ENCODE assay signal across 12 cellular contexts in genomic region chr1:52905376-52905698, GRCh38. TPM values are rescaled to one million over a fixed set of nuclear protein-coding genes. Genes with fewer than 3 reads are reported as not detected.
A peak's percentile ranks its signal among the peaks of the same experiment; 100 is the strongest.
DNase-seq lines count a peak whose midpoint lies in the region; ATAC-seq, FAIRE-seq and TF ChIP-seq lines count a peak whose summit lies in the region.
"Had no signal": no experiment of that assay in that cellular context is flagged by ENCODE, and none has a peak within 500 bp of the region (broad histone marks: within the 10 kb centered on the region; RNA-seq: fewer than 3 reads in every experiment).

No MANE protein-coding gene starts in this region.

- H3K79me2 ChIP-seq in K562 (ENCODE audit: control insufficient read depth, insufficient read depth, low read length): no peaks in the 10 kb centered on the region
- no peaks in the 10 kb centered on the region for H3K79me2 ChIP-seq in HepG2 (ENCODE audit: insufficient read depth, low read length)

- H2AFZ ChIP-seq in IMR-90 (replicated peaks; ENCODE audit: low read length, poor library complexity) (peak overlapping the region; percentile 87), K562 (ENCODE audit: low read depth, low read length) (peak overlapping the region; percentile 71), HepG2 (ENCODE audit: low read length) (no peak overlapping the region)

- no peak for TF ChIP-seq POLR2A in IMR-90 (IDR thresholded peaks at IDR 0.05; ENCODE audit: low read depth, low read length)
- TF ChIP-seq POLR2A in K562 (conservative IDR thresholded peaks at IDR 0.05): no peak
- no peak for TF ChIP-seq POLR2A in HepG2 (IDR thresholded peaks at IDR 0.05; ENCODE audit: insufficient read depth in 1 of 2, low read depth in 2 of 2, low read length in 2 of 2)

- peak overlapping the region; percentile 78; the same call in 1 of the 2 replicates for H4K91ac ChIP-seq in IMR-90 (ENCODE audit: insufficient read depth, low read depth, low read length)

- H3K9ac ChIP-seq in IMR-90 (ENCODE audit: low read depth, low read length) (no peak overlapping the region), K562 (ENCODE audit: insufficient read depth in 1 of 2, low read depth in 2 of 2, low read length in 2 of 2) (peak overlapping the region; percentile 22 to 59; a peak in 2 of 4 replicates), HepG2 (ENCODE audit: insufficient read depth, low read depth, low read length) (0 out of 2 replicates have a peak overlapping the region, but pooled peaks have one; percentile 4), stomach smooth muscle (ENCODE audit: low read length in 2 of 2) (no peak overlapping the region)

- H3K9me3 ChIP-seq in IMR-90 (ENCODE audit: control insufficient read depth, insufficient read depth, low read length) (no peaks in the 10 kb centered on the region), K562 (replicated peaks; ENCODE audit: control insufficient read depth, insufficient read depth, low read depth, low read length) (no peaks in the 10 kb centered on the region), HepG2 (ENCODE audit: low read length) (no peaks in the 10 kb centered on the region), stomach smooth muscle (ENCODE audit: control insufficient read depth in 2 of 2, low read length in 2 of 2) (no peaks in the 10 kb centered on the region)

- H3K14ac ChIP-seq in IMR-90 (replicated peaks; ENCODE audit: low read depth, low read length): no peak overlapping the region

- H3K9me1 ChIP-seq in IMR-90 (ENCODE audit: insufficient read depth, low read length): no peaks in the 10 kb centered on the region
- H3K9me1 ChIP-seq in K562 (ENCODE audit: control insufficient read depth, insufficient read depth, low read length): peaks cover 4% of the 10 kb centered on the region

- H3K4me1 ChIP-seq in IMR-90 (ENCODE audit: control insufficient read depth, insufficient read depth, low read length) (no peaks in the 10 kb centered on the region), K562 (replicated peaks in 1 of 2; ENCODE audit: control insufficient read depth in 2 of 2, insufficient read depth in 2 of 2, low read length in 2 of 2) (peaks cover 37% of the 10 kb centered on the region in 2 experiments), HepG2 (ENCODE audit: insufficient read depth, low read length) (peaks cover 18% of the 10 kb centered on the region), stomach smooth muscle (ENCODE audit: control insufficient read depth, insufficient read depth, low read length) (peaks cover 18% of the 10 kb centered on the region)

- WGBS in IMR-90 (ENCODE audit: extremely low coverage in 2 of 2, insufficient read length in 1 of 2), 2 experiments: 80% methylated on average over 1 of the region's 10 CpGs; no CpG with 5 or more reads in 1 of the 2 experiments
- 53% methylated on average over 10 of the region's 10 CpGs for WGBS in K562 (ENCODE audit: insufficient coverage, low coverage, missing lambda C conversion rate)
- 92% methylated on average over 9 of the region's 10 CpGs for WGBS in HepG2 (ENCODE audit: low lambda C conversion rate)

- no peak overlapping the region for H4K5ac ChIP-seq in IMR-90 (ENCODE audit: low read depth, low read length)

- H4K20me1 ChIP-seq in IMR-90 (ENCODE audit: insufficient read depth, low read length) (no peaks in the 10 kb centered on the region), K562 (replicated peaks; ENCODE audit: control insufficient read depth, insufficient read depth, low read length) (no peaks in the 10 kb centered on the region), HepG2 (ENCODE audit: insufficient read depth, low read length) (no peaks in the 10 kb centered on the region)

- no peak overlapping the region for H3K23ac ChIP-seq in IMR-90 (ENCODE audit: low read depth, low read length)

- no peak overlapping the region for H3K4me3 ChIP-seq in IMR-90 (ENCODE audit: insufficient read depth, low read depth, low read length)
- no peak overlapping the region for H3K4me3 ChIP-seq in K562
- H3K4me3 ChIP-seq in HepG2 (replicated peaks in 1 of 3; ENCODE audit: insufficient read depth in 1 of 3, low read depth in 2 of 3, low read length in 3 of 3): no peak overlapping the region
- H3K4me3 ChIP-seq in stomach smooth muscle (ENCODE audit: low read length in 2 of 2): no peak overlapping the region

- BruUV-seq in IMR-90 (replicated peaks; lab: Mats Ljungman, UMichigan) (no TSS peak), K562 (replicated peaks; lab: Mats Ljungman, UMichigan) (no TSS peak), HepG2 (replicated peaks; lab: Mats Ljungman, UMichigan) (no TSS peak)

- peak overlapping the region; percentile 62; the same call in 1 of the 2 replicates for H2AK5ac ChIP-seq in IMR-90 (ENCODE audit: low read depth, low read length)

- peak overlapping the region; percentile 46; the same call in 1 of the 2 replicates for H2BK120ac ChIP-seq in IMR-90 (ENCODE audit: low read depth, low read length)

- no peaks in the 10 kb centered on the region for H3K27me3 ChIP-seq in IMR-90 (ENCODE audit: control insufficient read depth, insufficient read depth, low read length)
- no peaks in the 10 kb centered on the region for H3K27me3 ChIP-seq in K562 (ENCODE audit: control insufficient read depth in 2 of 2, insufficient read depth in 2 of 2, low read length in 2 of 2)
- no peaks in the 10 kb centered on the region for H3K27me3 ChIP-seq in HepG2 (ENCODE audit: control insufficient read depth in 1 of 2, insufficient read depth in 2 of 2, low read length in 2 of 2)
- H3K27me3 ChIP-seq in stomach smooth muscle (ENCODE audit: control insufficient read depth in 1 of 2, insufficient read depth in 2 of 2, low read length in 2 of 2): no peaks in the 10 kb centered on the region

- no peaks in the 10 kb centered on the region for H3K79me1 ChIP-seq in IMR-90 (ENCODE audit: low read depth in 1 of 2, low read length in 2 of 2)

- no peak for FAIRE-seq in K562 (lab: Jason Lieb, UNC)
- FAIRE-seq in HepG2 (lab: Jason Lieb, UNC): no peak
- FAIRE-seq: H54 had no signal

- in situ Hi-C loops in IMR-90 (cut with MboI; ENCODE audit: low sequenced_read_pairs) (loop anchor here (10.0 kb wide), 1 partner anchor 279 kb away; no protein-coding TSS in a partner anchor), K562 (cut with MboI) (loop anchor here (25.0 kb wide), 1 partner anchor 282 kb away; the partner anchor contains the start of gene CPT2), HepG2 (cut with HindIII; ENCODE audit: extremely low pct_ligation_motif_present, low pct_unique_long_range_greater_than_20kb) (no loop called here)

- peak overlapping the region; percentile 42; the same call in 1 of the 2 replicates for H3K4ac ChIP-seq in IMR-90 (ENCODE audit: low read depth, low read length)

- TF ChIP-seq RAD21 in IMR-90 (IDR thresholded peaks at IDR 0.05; ENCODE audit: low read length) (no peak), K562 (CRISPR knock-in tag; conservative IDR thresholded peaks at IDR 0.05 in 1 of 2, IDR thresholded peaks at IDR 0.05 in 1 of 2) (no peak), HepG2 (CRISPR knock-in tag; IDR thresholded peaks at IDR 0.05) (no peak)

- TF ChIP-seq CTCF in IMR-90 (conservative IDR thresholded peaks at IDR 0.05; ENCODE audit: low read depth, low read length) (no peak), K562 (IDR thresholded peaks at IDR 0.05 in 2 of 3, conservative IDR thresholded peaks at IDR 0.05 in 1 of 3; ENCODE audit: insufficient read depth in 2 of 3, low read depth in 1 of 3, low read length in 3 of 3) (no peak), HepG2 (CRISPR knock-in tag; IDR thresholded peaks at IDR 0.05) (no peak)

- no peak for TF ChIP-seq EP300 in K562 (IDR thresholded peaks at IDR 0.05; ENCODE audit: low read length)
- no peak for TF ChIP-seq EP300 in HepG2 (IDR thresholded peaks at IDR 0.05; ENCODE audit: low read depth in 2 of 2, low read length in 2 of 2)
- TF ChIP-seq EP300 in HepG2 (CRISPR knock-in tag; IDR thresholded peaks at IDR 0.05; ENCODE audit: borderline replicate concordance): no peak

- no peak overlapping the region for H3K27ac ChIP-seq in IMR-90 (ENCODE audit: insufficient read depth, low read length)
- H3K27ac ChIP-seq in K562 (ENCODE audit: extremely low read depth, low read depth, low read length): peak overlapping the region; percentile 15; the same call in 1 of the 3 replicates
- H3K27ac ChIP-seq in HepG2 (ENCODE audit: extremely low read length, insufficient read depth, low read length): no peak overlapping the region
- H3K27ac ChIP-seq in stomach smooth muscle (ENCODE audit: low read length): peak overlapping the region; percentile 11

- no peak overlapping the region for H3K18ac ChIP-seq in IMR-90 (ENCODE audit: low read depth, low read length)

- H2BK5ac ChIP-seq in IMR-90 (ENCODE audit: low read depth, low read length, poor library complexity, severe bottlenecking): no peak overlapping the region

- no peak overlapping the region; the same call in 1 of the 2 replicates for H2BK20ac ChIP-seq in IMR-90 (ENCODE audit: low read depth, low read length)

- no peak overlapping the region for H2AK9ac ChIP-seq in IMR-90 (replicated peaks; ENCODE audit: low read depth, low read length, poor library complexity)

- H3K4me2 ChIP-seq in IMR-90 (ENCODE audit: low read depth, low read length) (no peak overlapping the region), K562 (ENCODE audit: insufficient read depth, low read length) (no peak overlapping the region), HepG2 (ENCODE audit: low read depth, low read length) (no peak overlapping the region)

- DNase-seq in IMR-90: no peak
- DNase-seq in K562 (ENCODE audit: extremely low read depth in 1 of 4, low spot score in 3 of 4): no peak
- no peak for DNase-seq in HepG2 (ENCODE audit: low spot score)
- no peak for DNase-seq in NCI-H748 (lab: John Stamatoyannopoulos, UW; ENCODE audit: unreplicated experiment)
- DNase-seq: cortex of kidney, DMS79, NCI-H2107, NCI-H524 treated with DMSO at 0.1 percent for 48 hours had no signal

- H3K36me3 ChIP-seq in IMR-90 (ENCODE audit: control insufficient read depth, insufficient read depth, low read length): no peaks in the 10 kb centered on the region
- H3K36me3 ChIP-seq in K562 (ENCODE audit: control insufficient read depth, insufficient read depth, low read length): peaks cover 10% of the 10 kb centered on the region; the same call in 2 of the 3 replicates
- peaks cover 4 to 6% of the 10 kb centered on the region in 2 experiments; a peak in 3 of 5 replicates for H3K36me3 ChIP-seq in HepG2 (replicated peaks in 1 of 2; ENCODE audit: control insufficient read depth in 1 of 2, insufficient read depth in 2 of 2, low read length in 2 of 2)
- peaks cover 7 to 10% of the 10 kb centered on the region in 2 donors for H3K36me3 ChIP-seq in stomach smooth muscle (ENCODE audit: control insufficient read depth in 2 of 2, insufficient read depth in 2 of 2, low read length in 2 of 2)

- no peak for ATAC-seq in IMR-90 (ENCODE audit: low read depth)
- peak; percentile 6 for ATAC-seq in K562
- peak; percentile 34 for ATAC-seq in HepG2
- ATAC-seq in HG03159 (IDR thresholded peaks at IDR 0.05; ENCODE audit: unreplicated experiment): no peak
- ATAC-seq in GM18870 (IDR thresholded peaks at IDR 0.05; ENCODE audit: unreplicated experiment): no peak

- CTCF ChIA-PET in IMR-90 (lab: Yijun Ruan, JAX) (interaction anchor here (0.7 to 1.8 kb wide), 2 partner anchors 12 to 13 kb away, joined by 3 to 5 read pairs; no protein-coding TSS in a partner anchor), K562 (lab: Yijun Ruan, JAX; ENCODE audit: low intra/inter-chr PET ratio) (interaction anchor here (2.3 kb wide), 1 partner anchor 277 kb away, joined by 8 read pairs; no protein-coding TSS in a partner anchor), HepG2 (lab: Yijun Ruan, JAX; ENCODE audit: low intra/inter-chr PET ratio, low total read pairs) (interaction anchor here (1.3 to 1.8 kb wide), 2 partner anchors 64 to 285 kb away, joined by 4 to 12 read pairs; no protein-coding TSS in a partner anchor)

- dilution Hi-C loops in IMR-90 (cut with HindIII; ENCODE audit: low sequenced_read_pairs, unreplicated experiment): no loop called here

- POLR2A ChIA-PET in IMR-90 (lab: Charles Lee; ENCODE audit: unreplicated experiment) (no interaction called here), K562 (lab: Yijun Ruan, JAX) (interaction anchor here (0.6 to 4.6 kb wide), 4 partner anchors 12 to 275 kb away, joined by 3 to 20 read pairs (median 4); no protein-coding TSS in a partner anchor), HepG2 (lab: Yijun Ruan, JAX) (interaction anchor here (1.4 kb wide), 1 partner anchor 12 kb away, joined by 3 read pairs; no protein-coding TSS in a partner anchor)

- H2BK15ac ChIP-seq in IMR-90 (ENCODE audit: low read depth, low read length): no peak overlapping the region; the same call in 2 of the 3 replicates

- no peak overlapping the region for H3K56ac ChIP-seq in IMR-90 (ENCODE audit: extremely low read depth, insufficient read depth, low read length)

- intact Hi-C loops in IMR-90 (cut with micrococcal nuclease): no loop called here
- intact Hi-C loops in K562 (cut with micrococcal nuclease): loop anchor here (1.0 to 10.0 kb wide), 4 partner anchors 65 to 280 kb away; partner anchors contain the start of gene PODN
- intact Hi-C loops in HepG2 (cut with micrococcal nuclease; ENCODE audit: unreplicated experiment): loop anchor here (1.0 to 2.0 kb wide), 3 partner anchors 16 to 277 kb away; partner anchors contain the start of gene ECHDC2

- peak overlapping the region; percentile 33 to 62; a peak in 2 of 4 replicates for H4K8ac ChIP-seq in IMR-90 (ENCODE audit: low read depth in 2 of 2, low read length in 2 of 2)

RNA-seq across cellular contexts. Expression of gene ECHDC2, which starts 16.2 kb away (rescaled TPM):
- total RNA-seq in IMR-90 (2012; rRNA removed) (5.8 and 6.3 TPM in 2 replicates), K562 (2014; rRNA removed) (not detected in 2 replicates), K562 (2014; rRNA removed; fragmentation: Illumina TruSeq; extraction: Trizol) (0.38 TPM in 1 of 2 replicates, not detected in the other), K562 (2015; rRNA removed; fragmentation: Illumina TruSeq; extraction: Trizol) (0.26 and 0.29 TPM in 2 replicates), K562 (2021) (0.69 and 1.5 TPM in 2 replicates), HepG2 (2016; rRNA removed; fragmentation: Illumina TruSeq; extraction: Trizol) (27.3 and 48.1 TPM in 2 replicates)
- polyA plus RNA-seq in IMR-90 (2012; rRNA removed) (24.6 and 29.4 TPM in 2 replicates), K562 (2011; rRNA removed) (0.38 and 0.74 TPM in 2 replicates), K562 (2014; fragmentation: Illumina TruSeq; extraction: Trizol) (0.17 TPM in 1 of 2 replicates, not detected in the other), K562 (2014; fragmentation: Nextera tagmentation; extraction: Ambion mirVana) (1 to 10 TPM; 2.0 to 2.6 TPM), K562 (2014; rRNA removed) (0.12 and 1.3 TPM in 2 replicates), HepG2 (2011; rRNA removed) (90.3 and 107 TPM in 2 replicates)
- polyA plus RNA-seq in IMR-90 (2012; cell fraction: cytosol; rRNA removed): 17.8 and 20.6 TPM in 2 replicates
- 238 and 385 TPM in 2 replicates for polyA plus RNA-seq in IMR-90 (2012; cell fraction: nucleus; rRNA removed; ENCODE audit: low replicate concordance)
- 2.1 and 2.8 TPM in 2 replicates for total RNA-seq in K562 (2011; cell fraction: chromatin; rRNA removed; ENCODE audit: low replicate concordance)
- total RNA-seq in K562 (2011; cell fraction: nucleolus; rRNA removed): 0.83 and 1.8 TPM in 2 replicates
- total RNA-seq in K562 (2011; cell fraction: nucleoplasm; rRNA removed): 0.51 and 1.7 TPM in 2 replicates
- polyA plus RNA-seq in K562 (2011; cell fraction: cytosol; rRNA removed): 0.12 and 0.50 TPM in 2 replicates
- 1.1 and 1.6 TPM in 2 replicates for polyA plus RNA-seq in K562 (2011; cell fraction: nucleus; rRNA removed)
- 5.6 and 5.9 TPM in 2 replicates for polyA plus RNA-seq in K562 (2012)
- 0.30 TPM in 1 of 2 replicates, not detected in the other for polyA minus RNA-seq in K562 (2011; rRNA and poly(A)+ RNA removed)
- not detected in 2 replicates for polyA minus RNA-seq in K562 (2011; cell fraction: cytosol; rRNA and poly(A)+ RNA removed)
- polyA minus RNA-seq in K562 (2011; cell fraction: nucleus; rRNA and poly(A)+ RNA removed): 0.13 and 1.3 TPM in 2 replicates
- total RNA-seq in HepG2 (2016; cell fraction: cytosol; rRNA removed; fragmentation: Illumina TruSeq; extraction: Trizol; ENCODE audit: low read depth): 14.4 and 15.0 TPM in 2 replicates
- 24.1 and 48.7 TPM in 2 replicates for total RNA-seq in HepG2 (2016; cell fraction: insoluble cytoplasmic fraction; rRNA removed; fragmentation: Illumina TruSeq; extraction: Trizol)
- 27.6 and 28.1 TPM in 2 replicates for total RNA-seq in HepG2 (2016; cell fraction: membrane; rRNA removed; fragmentation: Illumina TruSeq; extraction: Trizol)
- 47.0 and 57.5 TPM in 2 replicates for total RNA-seq in HepG2 (2016; cell fraction: nucleus; rRNA removed; fragmentation: Illumina TruSeq; extraction: Trizol)
- polyA plus RNA-seq in HepG2 (2011; cell fraction: cytosol; rRNA removed): 28.8 and 33.6 TPM in 2 replicates
- 324 and 383 TPM in 2 replicates for polyA plus RNA-seq in HepG2 (2011; cell fraction: nucleus; rRNA removed)
- polyA plus RNA-seq in HepG2 (2012): 92.3 and 94.6 TPM in 2 replicates
- 10.1 and 14.1 TPM in 2 replicates for polyA plus RNA-seq in HepG2 (2016; cell fraction: cytosol; fragmentation: Illumina TruSeq; extraction: Trizol; ENCODE audit: low read depth)
- polyA plus RNA-seq in HepG2 (2016; cell fraction: insoluble cytoplasmic fraction; fragmentation: Illumina TruSeq; extraction: Trizol; ENCODE audit: low read depth): 25.0 and 28.2 TPM in 2 replicates
- polyA plus RNA-seq in HepG2 (2016; cell fraction: membrane; fragmentation: Illumina TruSeq; extraction: Trizol; ENCODE audit: low read depth): 15.4 and 18.5 TPM in 2 replicates
- polyA plus RNA-seq in HepG2 (2016; cell fraction: nucleus; fragmentation: Illumina TruSeq; extraction: Trizol; ENCODE audit: insufficient read depth, low read depth): 222 and 224 TPM in 2 replicates
- polyA minus RNA-seq in HepG2 (2011; rRNA and poly(A)+ RNA removed; ENCODE audit: low replicate concordance): 2.4 and 35.6 TPM in 2 replicates
- 5.5 and 7.3 TPM in 2 replicates for polyA minus RNA-seq in HepG2 (2011; cell fraction: cytosol; rRNA and poly(A)+ RNA removed)
- polyA minus RNA-seq in HepG2 (2011; cell fraction: nucleus; rRNA and poly(A)+ RNA removed): 75.6 and 105 TPM in 2 replicates

RNA-seq across cellular contexts. Expression of gene SCP2, which starts 21.7 kb away (rescaled TPM):
- 70.4 and 140 TPM in 2 replicates for total RNA-seq in IMR-90 (2012; rRNA removed)
- polyA plus RNA-seq in IMR-90 (2012; rRNA removed): 66.1 and 83.1 TPM in 2 replicates
- polyA plus RNA-seq in IMR-90 (2012; cell fraction: cytosol; rRNA removed): 10.1 and 13.6 TPM in 2 replicates
- 7.2 and 37.5 TPM in 2 replicates for polyA plus RNA-seq in IMR-90 (2012; cell fraction: nucleus; rRNA removed; ENCODE audit: low replicate concordance)
- total RNA-seq in K562 (2011; cell fraction: chromatin; rRNA removed; ENCODE audit: low replicate concordance): 29.9 and 35.2 TPM in 2 replicates
- total RNA-seq in K562 (2011; cell fraction: nucleolus; rRNA removed): 7.8 and 8.3 TPM in 2 replicates
- total RNA-seq in K562 (2011; cell fraction: nucleoplasm; rRNA removed): 15.8 and 32.7 TPM in 2 replicates
- total RNA-seq in K562 (2014; rRNA removed): 57.7 and 63.8 TPM in 2 replicates
- 135 and 151 TPM in 2 replicates for total RNA-seq in K562 (2014; rRNA removed; fragmentation: Illumina TruSeq; extraction: Trizol)
- total RNA-seq in K562 (2015; rRNA removed; fragmentation: Illumina TruSeq; extraction: Trizol): 110 and 116 TPM in 2 replicates
- total RNA-seq in K562 (2021): 71.0 and 73.6 TPM in 2 replicates
- polyA plus RNA-seq in K562 (2011; rRNA removed): 76.7 and 84.5 TPM in 2 replicates
- polyA plus RNA-seq in K562 (2011; cell fraction: cytosol; rRNA removed): 14.6 and 36.1 TPM in 2 replicates
- 24.8 and 39.1 TPM in 2 replicates for polyA plus RNA-seq in K562 (2011; cell fraction: nucleus; rRNA removed)
- 78.8 and 97.2 TPM in 2 replicates for polyA plus RNA-seq in K562 (2012)
- polyA plus RNA-seq in K562 (2014; fragmentation: Illumina TruSeq; extraction: Trizol): 101 and 106 TPM in 2 replicates
- polyA plus RNA-seq in K562 (2014; fragmentation: Nextera tagmentation; extraction: Ambion mirVana): 100 to 1,000 TPM; 197 to 258 TPM
- polyA plus RNA-seq in K562 (2014; rRNA removed): 78.7 and 81.8 TPM in 2 replicates
- 59.6 and 66.7 TPM in 2 replicates for polyA minus RNA-seq in K562 (2011; rRNA and poly(A)+ RNA removed)
- 24.9 and 31.2 TPM in 2 replicates for polyA minus RNA-seq in K562 (2011; cell fraction: cytosol; rRNA and poly(A)+ RNA removed)
- 10.0 and 22.5 TPM in 2 replicates for polyA minus RNA-seq in K562 (2011; cell fraction: nucleus; rRNA and poly(A)+ RNA removed)
- total RNA-seq in HepG2 (2016; rRNA removed; fragmentation: Illumina TruSeq; extraction: Trizol): 133 and 215 TPM in 2 replicates
- total RNA-seq in HepG2 (2016; cell fraction: cytosol; rRNA removed; fragmentation: Illumina TruSeq; extraction: Trizol; ENCODE audit: low read depth): 13.3 and 15.9 TPM in 2 replicates
- 133 and 225 TPM in 2 replicates for total RNA-seq in HepG2 (2016; cell fraction: insoluble cytoplasmic fraction; rRNA removed; fragmentation: Illumina TruSeq; extraction: Trizol)
- total RNA-seq in HepG2 (2016; cell fraction: membrane; rRNA removed; fragmentation: Illumina TruSeq; extraction: Trizol): 33.4 and 38.1 TPM in 2 replicates
- 54.5 and 57.0 TPM in 2 replicates for total RNA-seq in HepG2 (2016; cell fraction: nucleus; rRNA removed; fragmentation: Illumina TruSeq; extraction: Trizol)
- polyA plus RNA-seq in HepG2 (2011; rRNA removed): 45.6 and 59.0 TPM in 2 replicates
- 21.7 and 41.8 TPM in 2 replicates for polyA plus RNA-seq in HepG2 (2011; cell fraction: cytosol; rRNA removed)
- polyA plus RNA-seq in HepG2 (2011; cell fraction: nucleus; rRNA removed): 11.2 and 21.2 TPM in 2 replicates
- 88.5 and 194 TPM in 2 replicates for polyA plus RNA-seq in HepG2 (2012)
- 12.4 and 13.4 TPM in 2 replicates for polyA plus RNA-seq in HepG2 (2016; cell fraction: cytosol; fragmentation: Illumina TruSeq; extraction: Trizol; ENCODE audit: low read depth)
- polyA plus RNA-seq in HepG2 (2016; cell fraction: insoluble cytoplasmic fraction; fragmentation: Illumina TruSeq; extraction: Trizol; ENCODE audit: low read depth): 220 and 248 TPM in 2 replicates
- 28.4 and 29.4 TPM in 2 replicates for polyA plus RNA-seq in HepG2 (2016; cell fraction: membrane; fragmentation: Illumina TruSeq; extraction: Trizol; ENCODE audit: low read depth)
- 75.9 and 81.4 TPM in 2 replicates for polyA plus RNA-seq in HepG2 (2016; cell fraction: nucleus; fragmentation: Illumina TruSeq; extraction: Trizol; ENCODE audit: insufficient read depth, low read depth)
- 12.4 and 19.8 TPM in 2 replicates for polyA minus RNA-seq in HepG2 (2011; rRNA and poly(A)+ RNA removed; ENCODE audit: low replicate concordance)
- 30.3 and 35.0 TPM in 2 replicates for polyA minus RNA-seq in HepG2 (2011; cell fraction: cytosol; rRNA and poly(A)+ RNA removed)
- polyA minus RNA-seq in HepG2 (2011; cell fraction: nucleus; rRNA and poly(A)+ RNA removed): 32.4 and 42.5 TPM in 2 replicates

Comparison
In these comparisons a context has a peak if more than half of its experiments do, and no peak if none do; other contexts are left out.
1. ATAC-seq: peak in K562 (single experiment) and HepG2 (single experiment); none in IMR-90 (single experiment), HG03159 (single experiment) and GM18870 (single experiment).
2. H3K27ac ChIP-seq: peak in K562 (single experiment) and stomach smooth muscle (single experiment); none in IMR-90 (single experiment) and HepG2 (single experiment).
3. H3K9ac ChIP-seq: peak in K562 (2 of 2) and HepG2 (single experiment); none in IMR-90 (single experiment) and stomach smooth muscle (0 of 2).